19 cellular contexts compared by ENCODE assay signal in genomic region chr1:21621051-21621450, GRCh38. TPM values are rescaled to one million over a fixed set of nuclear protein-coding genes. Genes with fewer than 3 reads are reported as not detected.
A peak's percentile ranks its signal among the peaks of the same experiment; 100 is the strongest.
DNase-seq lines count a peak whose midpoint lies in the region; ATAC-seq and TF ChIP-seq lines count a peak whose summit lies in the region.
"Had no signal": no experiment of that assay in that cellular context is flagged by ENCODE, and none has a peak within 500 bp of the region (broad histone marks: within the 10 kb centered on the region; RNA-seq: fewer than 3 reads in every experiment).

No MANE protein-coding gene starts in this region.

- CTCF ChIA-PET in CD4-positive, alpha-beta memory T cell (lab: Charles Lee; ENCODE audit: partially characterized antibody): no interaction called here
- CTCF ChIA-PET in PC-9 (lab: Charles Lee): no interaction called here

- H3K27me3 Mint-ChIP-seq in CD4-positive, alpha-beta memory T cell: peaks cover 10 to 14% of the 10 kb centered on the region in 2 donors
- H3K27me3 Mint-ChIP-seq in endodermal cell (ENCODE audit: insufficient read depth): peaks cover 11% of the 10 kb centered on the region
- peaks cover 64% of the 10 kb centered on the region for H3K27me3 Mint-ChIP-seq in nephron progenitor cell (ENCODE audit: low read depth, poor library complexity)

- intact Hi-C loops in CD4-positive, alpha-beta memory T cell (cut with micrococcal nuclease): no loop called here
- intact Hi-C loops in PC-9 (cut with micrococcal nuclease; ENCODE audit: unreplicated experiment): no loop called here

- no peaks in the 10 kb centered on the region for H3K9me3 Mint-ChIP-seq in CD4-positive, alpha-beta memory T cell
- H3K9me3 Mint-ChIP-seq in endodermal cell (no peaks in the 10 kb centered on the region), nephron progenitor cell (no peaks in the 10 kb centered on the region)
- H3K9me3 Mint-ChIP-seq: stimulated activated memory B cell treated with anti-CD40 and anti-IgM and Interleukin-4, amounts not matched to agents 10 μg/mL and 1 μg/mL and 100 μg/mL, for 72 hours had no signal

- no peaks in the 10 kb centered on the region for H3K4me1 ChIP-seq in CD4-positive, alpha-beta memory T cell (ENCODE audit: insufficient read depth, low read length)
- H3K4me1 ChIP-seq in PC-9 (replicated peaks; ENCODE audit: insufficient read depth) (peaks cover 26% of the 10 kb centered on the region), endodermal cell (ENCODE audit: control insufficient read depth, insufficient read depth, low read length) (peaks cover 14% of the 10 kb centered on the region)

- 0 out of 2 replicates have a peak, but pooled peaks cover 5% of the 10 kb centered on the region for H3K79me2 ChIP-seq in PC-9 (ENCODE audit: low read depth)

- DNase-seq in CD4-positive, alpha-beta memory T cell: no peak
- DNase-seq in PC-9 (no peak), endodermal cell (no peak), nephron progenitor cell (no peak), T1000 (lab: John Stamatoyannopoulos, UW) (no peak), inferior parietal cortex (ENCODE audit: extremely low spot score) (no peak)
- DNase-seq: AML-193, dermis blood vessel endothelial cell, foreskin melanocyte, mucosa of descending colon, NCI-H1436, NCI-H748 treated with DMSO at 0.1 percent for 48 hours had no signal

- ATAC-seq in HG03571 (IDR thresholded peaks at IDR 0.05; ENCODE audit: unreplicated experiment): no peak
- no peak for ATAC-seq in HG03520 (IDR thresholded peaks at IDR 0.05; ENCODE audit: unreplicated experiment)
- ATAC-seq: activated CD4-positive, CD25-positive, alpha-beta regulatory T cell treated with anti-CD3 and anti-CD28 coated beads, Interleukin-2, amount 50 U/mL, for 24 hours; mucosa of descending colon; sciatic nerve; stimulated activated memory B cell treated with anti-CD40 and anti-IgM and Interleukin-4, amounts not matched to agents 10 μg/mL and 1 μg/mL and 100 μg/mL, for 72 hours had no signal

- no peaks in the 10 kb centered on the region for H4K20me1 ChIP-seq in PC-9 (ENCODE audit: insufficient read depth)

- H3K9me2 ChIP-seq in PC-9 (ENCODE audit: insufficient read depth): no peaks in the 10 kb centered on the region

- H3K27ac Mint-ChIP-seq in CD4-positive, alpha-beta memory T cell: no peak overlapping the region
- H3K27ac Mint-ChIP-seq in endodermal cell (no peak overlapping the region), nephron progenitor cell (no peak overlapping the region)
- H3K27ac Mint-ChIP-seq: stimulated activated memory B cell treated with anti-CD40 and anti-IgM and Interleukin-4, amounts not matched to agents 10 μg/mL and 1 μg/mL and 100 μg/mL, for 72 hours had no signal

- H3K36me3 Mint-ChIP-seq in CD4-positive, alpha-beta memory T cell: no peaks in the 10 kb centered on the region
- no peaks in the 10 kb centered on the region for H3K36me3 Mint-ChIP-seq in endodermal cell (ENCODE audit: low read depth)
- H3K36me3 Mint-ChIP-seq in nephron progenitor cell (ENCODE audit: low read depth): no peaks in the 10 kb centered on the region
- H3K36me3 Mint-ChIP-seq: stimulated activated memory B cell treated with anti-CD40 and anti-IgM and Interleukin-4, amounts not matched to agents 10 μg/mL and 1 μg/mL and 100 μg/mL, for 72 hours had no signal

- BruUV-seq in PC-9 (replicated peaks; lab: Mats Ljungman, UMichigan): TSS peak; percentile 16

- POLR2A ChIA-PET in CD4-positive, alpha-beta memory T cell (lab: Charles Lee; ENCODE audit: partially characterized antibody): no interaction called here
- POLR2A ChIA-PET in PC-9 (lab: Charles Lee; ENCODE audit: unreplicated experiment): no interaction called here

- no peak overlapping the region for H2AFZ ChIP-seq in PC-9
- H2AFZ ChIP-seq: GM23248 had no signal

- 88 to 90% methylated on average over 4 to 7 of the region's 7 CpGs for WGBS in endodermal cell (ENCODE audit: insufficient coverage in 1 of 2, insufficient read length in 1 of 2), 2 experiments

- H3K4me3 Mint-ChIP-seq in CD4-positive, alpha-beta memory T cell: peak overlapping the region in 5 of 8 donors; percentile 1 to 39 (median 4)
- H3K4me3 Mint-ChIP-seq in endodermal cell (peak overlapping the region; percentile 54), nephron progenitor cell (peak overlapping the region; percentile 10)

- H3K4me2 ChIP-seq in PC-9: peak overlapping the region; percentile 82

- H3K9ac ChIP-seq in endodermal cell (ENCODE audit: extremely low read depth, low read length, poor library complexity, severe bottlenecking): no peak overlapping the region
- H3K9ac ChIP-seq: GM23248 had no signal

- peaks cover 8% of the 10 kb centered on the region; the same call in 1 of the 2 replicates for H3F3A ChIP-seq in PC-9 (ENCODE audit: insufficient read depth, low read depth)

- peaks cover 5 to 16% (median 10%) of the 10 kb centered on the region in 4 donors for H3K4me1 Mint-ChIP-seq in CD4-positive, alpha-beta memory T cell
- H3K4me1 Mint-ChIP-seq in endodermal cell (peaks cover 17% of the 10 kb centered on the region), nephron progenitor cell (peaks cover 23% of the 10 kb centered on the region)
- H3K4me1 Mint-ChIP-seq: stimulated activated memory B cell treated with anti-CD40 and anti-IgM and Interleukin-4, amounts not matched to agents 10 μg/mL and 1 μg/mL and 100 μg/mL, for 72 hours had no signal

- no peak overlapping the region for H3K4me3 ChIP-seq in CD4-positive, alpha-beta memory T cell (ENCODE audit: low read length in 2 of 2)
- H3K4me3 ChIP-seq in PC-9 (peak overlapping the region; percentile 58; the same call in 1 of the 2 replicates), endodermal cell (ENCODE audit: low read length) (no peak overlapping the region)
- H3K4me3 ChIP-seq: GM23248, SJSA1 had no signal

- no peaks in the 10 kb centered on the region for H3K36me3 ChIP-seq in CD4-positive, alpha-beta memory T cell (ENCODE audit: insufficient read depth, low read length)
- H3K36me3 ChIP-seq in PC-9 (ENCODE audit: low read depth): no peaks in the 10 kb centered on the region
- no peaks in the 10 kb centered on the region for H3K36me3 ChIP-seq in endodermal cell (ENCODE audit: control insufficient read depth, insufficient read depth, low read length)
- H3K36me3 ChIP-seq: SJSA1 had no signal

- no peaks in the 10 kb centered on the region for H3K27me3 ChIP-seq in CD4-positive, alpha-beta memory T cell (ENCODE audit: insufficient read depth, low read length)
- H3K27me3 ChIP-seq in PC-9 (ENCODE audit: insufficient read depth, low read depth) (no peaks in the 10 kb centered on the region), endodermal cell (ENCODE audit: control insufficient read depth, insufficient read depth, low read length, poor library complexity, severe bottlenecking) (no peaks in the 10 kb centered on the region)

- TF ChIP-seq CTCF in PC-9 (conservative IDR thresholded peaks at IDR 0.05) (no peak), endodermal cell (conservative IDR thresholded peaks at IDR 0.05) (no peak), nephron progenitor cell (IDR thresholded peaks at IDR 0.05) (no peak)

- no peak overlapping the region for H3K27ac ChIP-seq in CD4-positive, alpha-beta memory T cell (ENCODE audit: low read depth, low read length)
- H3K27ac ChIP-seq in PC-9: no peak overlapping the region
- H3K27ac ChIP-seq in endodermal cell (ENCODE audit: low read depth, low read length): no peak overlapping the region
- H3K27ac ChIP-seq: GM23248, SJSA1 had no signal

- no peaks in the 10 kb centered on the region for H3K9me3 ChIP-seq in CD4-positive, alpha-beta memory T cell (ENCODE audit: control insufficient read depth in 1 of 2, low read length in 2 of 2)
- H3K9me3 ChIP-seq in PC-9 (ENCODE audit: insufficient read depth, low read depth): no peaks in the 10 kb centered on the region
- H3K9me3 ChIP-seq in endodermal cell (ENCODE audit: control insufficient read depth, low read length): no peaks in the 10 kb centered on the region
- H3K9me3 ChIP-seq: mucosa of descending colon, SJSA1 had no signal

RNA-seq across cellular contexts. Expression of gene RAP1GAP, which starts 48.1 kb away (rescaled TPM):
- total RNA-seq in CD4-positive, alpha-beta memory T cell: under 1 TPM; 0.23 to 0.72 TPM
- polyA plus RNA-seq in CD4-positive, alpha-beta memory T cell: not detected
- total RNA-seq in PC-9 (2021) (22.7 and 30.2 TPM in 2 replicates), endodermal cell (1 to 10 TPM; 8.0 to 8.2 TPM)
- polyA plus RNA-seq in endodermal cell (2013, experiment 1 of 2): 5.2 TPM
- polyA plus RNA-seq in endodermal cell (2013, experiment 2 of 2): 5.8 TPM

Comparison
In these comparisons a context has a peak if more than half of its experiments do, and no peak if none do; other contexts are left out.
1. H3K4me3 Mint-ChIP-seq: peak in every context shown above with its lines; median percentile 54 in endodermal cell; 10 in nephron progenitor cell; 4 in CD4-positive, alpha-beta memory T cell.
2. RNA of gene RAP1GAP, which starts 48.1 kb away (total RNA-seq): 22.7 to 30.2 TPM in PC-9 and 8.0 to 8.2 TPM in endodermal cell; 0.23 to 0.72 TPM in CD4-positive, alpha-beta memory T cell; every median in the first group is over 4 times any median in the second.